ENCODE assay signal across 1 cellular context in the genomic region with DNA sequence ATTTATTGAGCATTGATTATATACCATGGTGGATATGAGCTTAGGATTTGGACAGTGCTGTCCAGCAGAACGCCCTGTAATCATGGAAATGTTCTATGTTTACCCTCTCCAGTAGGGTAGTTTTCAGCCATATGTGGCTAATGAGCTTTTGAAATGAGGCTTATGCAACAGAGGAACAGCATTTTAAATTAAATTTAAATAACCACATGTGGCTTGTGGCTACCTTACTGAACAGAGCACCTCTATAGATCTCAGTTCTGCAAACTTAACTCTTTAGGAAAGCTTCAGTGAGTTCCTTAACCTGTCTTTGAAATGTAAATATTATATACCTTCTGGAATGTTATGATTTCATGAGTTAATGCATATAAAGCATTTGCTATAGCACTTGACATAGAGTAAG.
TF ChIP-seq lines count a peak whose summit lies in the region.

No MANE protein-coding gene starts in this region.

TF ChIP-seq in GM23338, 12 proteins besides CTCF, POLR2A, EP300 and RAD21:
- TF ChIP-seq, protein P1, sequence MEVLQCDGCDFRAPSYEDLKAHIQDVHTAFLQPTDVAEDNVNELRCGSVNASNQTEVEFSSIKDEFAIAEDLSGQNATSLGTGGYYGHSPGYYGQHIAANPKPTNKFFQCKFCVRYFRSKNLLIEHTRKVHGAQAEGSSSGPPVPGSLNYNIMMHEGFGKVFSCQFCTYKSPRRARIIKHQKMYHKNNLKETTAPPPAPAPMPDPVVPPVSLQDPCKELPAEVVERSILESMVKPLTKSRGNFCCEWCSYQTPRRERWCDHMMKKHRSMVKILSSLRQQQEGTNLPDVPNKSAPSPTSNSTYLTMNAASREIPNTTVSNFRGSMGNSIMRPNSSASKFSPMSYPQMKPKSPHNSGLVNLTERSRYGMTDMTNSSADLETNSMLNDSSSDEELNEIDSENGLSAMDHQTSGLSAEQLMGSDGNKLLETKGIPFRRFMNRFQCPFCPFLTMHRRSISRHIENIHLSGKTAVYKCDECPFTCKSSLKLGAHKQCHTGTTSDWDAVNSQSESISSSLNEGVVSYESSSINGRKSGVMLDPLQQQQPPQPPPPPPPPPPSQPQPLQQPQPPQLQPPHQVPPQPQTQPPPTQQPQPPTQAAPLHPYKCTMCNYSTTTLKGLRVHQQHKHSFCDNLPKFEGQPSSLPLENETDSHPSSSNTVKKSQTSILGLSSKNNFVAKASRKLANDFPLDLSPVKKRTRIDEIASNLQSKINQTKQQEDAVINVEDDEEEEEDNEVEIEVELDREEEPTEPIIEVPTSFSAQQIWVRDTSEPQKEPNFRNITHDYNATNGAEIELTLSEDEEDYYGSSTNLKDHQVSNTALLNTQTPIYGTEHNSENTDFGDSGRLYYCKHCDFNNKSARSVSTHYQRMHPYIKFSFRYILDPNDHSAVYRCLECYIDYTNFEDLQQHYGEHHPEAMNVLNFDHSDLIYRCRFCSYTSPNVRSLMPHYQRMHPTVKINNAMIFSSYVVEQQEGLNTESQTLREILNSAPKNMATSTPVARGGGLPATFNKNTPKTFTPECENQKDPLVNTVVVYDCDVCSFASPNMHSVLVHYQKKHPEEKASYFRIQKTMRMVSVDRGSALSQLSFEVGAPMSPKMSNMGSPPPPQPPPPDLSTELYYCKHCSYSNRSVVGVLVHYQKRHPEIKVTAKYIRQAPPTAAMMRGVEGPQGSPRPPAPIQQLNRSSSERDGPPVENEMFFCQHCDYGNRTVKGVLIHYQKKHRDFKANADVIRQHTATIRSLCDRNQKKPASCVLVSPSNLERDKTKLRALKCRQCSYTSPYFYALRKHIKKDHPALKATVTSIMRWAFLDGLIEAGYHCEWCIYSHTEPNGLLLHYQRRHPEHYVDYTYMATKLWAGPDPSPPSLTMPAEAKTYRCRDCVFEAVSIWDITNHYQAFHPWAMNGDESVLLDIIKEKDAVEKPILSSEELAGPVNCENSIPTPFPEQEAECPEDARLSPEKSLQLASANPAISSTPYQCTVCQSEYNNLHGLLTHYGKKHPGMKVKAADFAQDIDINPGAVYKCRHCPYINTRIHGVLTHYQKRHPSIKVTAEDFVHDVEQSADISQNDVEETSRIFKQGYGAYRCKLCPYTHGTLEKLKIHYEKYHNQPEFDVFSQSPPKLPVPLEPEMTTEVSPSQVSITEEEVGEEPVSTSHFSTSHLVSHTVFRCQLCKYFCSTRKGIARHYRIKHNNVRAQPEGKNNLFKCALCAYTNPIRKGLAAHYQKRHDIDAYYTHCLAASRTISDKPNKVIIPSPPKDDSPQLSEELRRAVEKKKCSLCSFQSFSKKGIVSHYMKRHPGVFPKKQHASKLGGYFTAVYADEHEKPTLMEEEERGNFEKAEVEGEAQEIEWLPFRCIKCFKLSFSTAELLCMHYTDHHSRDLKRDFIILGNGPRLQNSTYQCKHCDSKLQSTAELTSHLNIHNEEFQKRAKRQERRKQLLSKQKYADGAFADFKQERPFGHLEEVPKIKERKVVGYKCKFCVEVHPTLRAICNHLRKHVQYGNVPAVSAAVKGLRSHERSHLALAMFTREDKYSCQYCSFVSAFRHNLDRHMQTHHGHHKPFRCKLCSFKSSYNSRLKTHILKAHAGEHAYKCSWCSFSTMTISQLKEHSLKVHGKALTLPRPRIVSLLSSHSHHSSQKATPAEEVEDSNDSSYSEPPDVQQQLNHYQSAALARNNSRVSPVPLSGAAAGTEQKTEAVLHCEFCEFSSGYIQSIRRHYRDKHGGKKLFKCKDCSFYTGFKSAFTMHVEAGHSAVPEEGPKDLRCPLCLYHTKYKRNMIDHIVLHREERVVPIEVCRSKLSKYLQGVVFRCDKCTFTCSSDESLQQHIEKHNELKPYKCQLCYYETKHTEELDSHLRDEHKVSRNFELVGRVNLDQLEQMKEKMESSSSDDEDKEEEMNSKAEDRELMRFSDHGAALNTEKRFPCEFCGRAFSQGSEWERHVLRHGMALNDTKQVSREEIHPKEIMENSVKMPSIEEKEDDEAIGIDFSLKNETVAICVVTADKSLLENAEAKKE (CRISPR knock-in tag; IDR thresholded peaks at IDR 0.05): no peak
- no peak for TF ChIP-seq EZH2 (IDR thresholded peaks at IDR 0.05; ENCODE audit: low read depth, unreplicated experiment)
- TF ChIP-seq POLR2AphosphoS5 (IDR thresholded peaks at IDR 0.05; ENCODE audit: low read depth): no peak
- TF ChIP-seq JUNB (IDR thresholded peaks at IDR 0.05; ENCODE audit: unreplicated experiment): no peak
- TF ChIP-seq, protein P2, sequence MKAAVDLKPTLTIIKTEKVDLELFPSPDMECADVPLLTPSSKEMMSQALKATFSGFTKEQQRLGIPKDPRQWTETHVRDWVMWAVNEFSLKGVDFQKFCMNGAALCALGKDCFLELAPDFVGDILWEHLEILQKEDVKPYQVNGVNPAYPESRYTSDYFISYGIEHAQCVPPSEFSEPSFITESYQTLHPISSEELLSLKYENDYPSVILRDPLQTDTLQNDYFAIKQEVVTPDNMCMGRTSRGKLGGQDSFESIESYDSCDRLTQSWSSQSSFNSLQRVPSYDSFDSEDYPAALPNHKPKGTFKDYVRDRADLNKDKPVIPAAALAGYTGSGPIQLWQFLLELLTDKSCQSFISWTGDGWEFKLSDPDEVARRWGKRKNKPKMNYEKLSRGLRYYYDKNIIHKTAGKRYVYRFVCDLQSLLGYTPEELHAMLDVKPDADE (IDR thresholded peaks at IDR 0.05): no peak
- no peak for TF ChIP-seq STAT1 (IDR thresholded peaks at IDR 0.05; ENCODE audit: unreplicated experiment)
- TF ChIP-seq CREB1 (CRISPR knock-in tag; IDR thresholded peaks at IDR 0.05; ENCODE audit: low read depth): no peak
- TF ChIP-seq NANOG (IDR thresholded peaks at IDR 0.05; ENCODE audit: borderline replicate concordance): no peak
